23 cellular contexts compared by ENCODE assay signal in genomic region chr20:25476106-25477105, GRCh38.
"Had no signal": no experiment of that assay in that cellular context is flagged by ENCODE, and none has a peak within 500 bp of the region (broad histone marks: within the 10 kb centered on the region; RNA-seq: fewer than 3 reads in every experiment).

No MANE protein-coding gene starts in this region.

- H3K36me3 ChIP-seq: right atrium auricular region had no signal

- H3K27ac ChIP-seq: brain microvascular endothelial cell, left lung, right atrium auricular region, stomach had no signal

- ATAC-seq: left lung; naive thymus-derived CD4-positive, alpha-beta T cell; SK-N-SH treated with all-trans-retinoic acid at 6 μM for 48 hours; T-cell had no signal

- H3K27me3 Mint-ChIP-seq: activated B cell treated with CpG ODN at 0.5 μM for 24 hours; activated CD4-positive, alpha-beta memory T cell treated with anti-CD3 and anti-CD28 coated beads, Interleukin-2, amount 10 ng/mL, durations not matched to agents 7 days and 5 days; activated naive CD8-positive, alpha-beta T cell treated with anti-CD3 and anti-CD28 coated beads, Interleukin-2, amount 10 ng/mL, durations not matched to agents 7 days and 5 days; activated T-cell treated with anti-CD3 and anti-CD28 coated beads, Interleukin-2, amount 50 U/mL, for 24 hours; naive thymus-derived CD4-positive, alpha-beta T cell; T-cell; type B pancreatic cell had no signal

- H3K27me3 ChIP-seq: brain microvascular endothelial cell, left lung, right atrium auricular region, stomach had no signal

- H3K4me1 Mint-ChIP-seq: activated B cell treated with CpG ODN at 0.5 μM for 24 hours; activated CD4-positive, alpha-beta memory T cell treated with anti-CD3 and anti-CD28 coated beads, Interleukin-2, amount 10 ng/mL, durations not matched to agents 7 days and 5 days; activated naive CD8-positive, alpha-beta T cell treated with anti-CD3 and anti-CD28 coated beads, Interleukin-2, amount 10 ng/mL, durations not matched to agents 7 days and 5 days; naive thymus-derived CD4-positive, alpha-beta T cell; T-cell had no signal

- H3K9me3 ChIP-seq: left lung, right atrium auricular region, stomach had no signal

- H3K4me3 ChIP-seq: left lung, right atrium auricular region, stomach had no signal

- H3K4me3 Mint-ChIP-seq: activated B cell treated with CpG ODN at 0.5 μM for 24 hours; activated CD4-positive, alpha-beta memory T cell treated with anti-CD3 and anti-CD28 coated beads, Interleukin-2, amount 10 ng/mL, durations not matched to agents 7 days and 5 days; activated naive CD8-positive, alpha-beta T cell treated with anti-CD3 and anti-CD28 coated beads, Interleukin-2, amount 10 ng/mL, durations not matched to agents 7 days and 5 days; activated T-cell treated with anti-CD3 and anti-CD28 coated beads, Interleukin-2, amount 50 U/mL, for 24 hours; naive thymus-derived CD4-positive, alpha-beta T cell; T-cell; type B pancreatic cell had no signal

- DNase-seq: activated B cell treated with CpG ODN at 0.5 μM for 24 hours; activated CD4-positive, alpha-beta memory T cell treated with anti-CD3 and anti-CD28 coated beads, Interleukin-2, amount 10 ng/mL, durations not matched to agents 7 days and 5 days; activated CD4-positive, alpha-beta T cell treated with anti-CD3 and anti-CD28 coated beads for 48 hours; activated naive CD4-positive, alpha-beta T cell treated with Interleukin-2 at 50 U/mL for 16 hours; activated naive CD8-positive, alpha-beta T cell treated with anti-CD3 and anti-CD28 coated beads, Interleukin-2, amount 10 ng/mL, durations not matched to agents 7 days and 5 days; activated T-cell treated with anti-CD3 and anti-CD28 coated beads, Interleukin-2, amount 50 U/mL, for 24 hours; amygdala; brain microvascular endothelial cell; cerebellar nuclear complex; erythroblast; foreskin melanocyte; hypothalamus; naive thymus-derived CD4-positive, alpha-beta T cell; occipital lobe; stimulated activated CD4-positive, alpha-beta T cell treated with anti-CD3 and anti-CD28 coated beads, Interleukin-15, amount 100 ng/mL, for 24 hours; stimulated activated CD4-positive, alpha-beta T cell treated with anti-CD3 and anti-CD28 coated beads, Interleukin-2, amount 100 ng/mL, for 48 hours; stomach; T-cell had no signal

- H3K9me3 Mint-ChIP-seq: activated B cell treated with CpG ODN at 0.5 μM for 24 hours; activated CD4-positive, alpha-beta memory T cell treated with anti-CD3 and anti-CD28 coated beads, Interleukin-2, amount 10 ng/mL, durations not matched to agents 7 days and 5 days; activated naive CD8-positive, alpha-beta T cell treated with anti-CD3 and anti-CD28 coated beads, Interleukin-2, amount 10 ng/mL, durations not matched to agents 7 days and 5 days; activated T-cell treated with anti-CD3 and anti-CD28 coated beads, Interleukin-2, amount 50 U/mL, for 24 hours; activated T-helper 2 cell treated with anti-CD3 and anti-CD28 coated beads, Interferon-gamma antibody, Interleukin-2, Interleukin-4, amounts not matched to agents 10 μg/mL and 5 μg/mL and 100 μg/mL, durations not matched to agents 14 hours and 24 hours and 36 hours; naive thymus-derived CD4-positive, alpha-beta T cell; T-cell; type B pancreatic cell had no signal

- H3K36me3 Mint-ChIP-seq: activated naive CD8-positive, alpha-beta T cell treated with anti-CD3 and anti-CD28 coated beads, Interleukin-2, amount 10 ng/mL, durations not matched to agents 7 days and 5 days had no signal

- H3K4me1 ChIP-seq: left lung, stomach had no signal

- H3K27ac Mint-ChIP-seq: activated B cell treated with CpG ODN at 0.5 μM for 24 hours; activated CD4-positive, alpha-beta memory T cell treated with anti-CD3 and anti-CD28 coated beads, Interleukin-2, amount 10 ng/mL, durations not matched to agents 7 days and 5 days; activated naive CD8-positive, alpha-beta T cell treated with anti-CD3 and anti-CD28 coated beads, Interleukin-2, amount 10 ng/mL, durations not matched to agents 7 days and 5 days; activated T-cell treated with anti-CD3 and anti-CD28 coated beads, Interleukin-2, amount 50 U/mL, for 24 hours; activated T-helper 2 cell treated with anti-CD3 and anti-CD28 coated beads, Interferon-gamma antibody, Interleukin-2, Interleukin-4, amounts not matched to agents 10 μg/mL and 5 μg/mL and 100 μg/mL, durations not matched to agents 14 hours and 24 hours and 36 hours; naive thymus-derived CD4-positive, alpha-beta T cell; T-cell; type B pancreatic cell had no signal
